Comparison of ENCODE assay signal across 26 cellular contexts in the genomic region with DNA sequence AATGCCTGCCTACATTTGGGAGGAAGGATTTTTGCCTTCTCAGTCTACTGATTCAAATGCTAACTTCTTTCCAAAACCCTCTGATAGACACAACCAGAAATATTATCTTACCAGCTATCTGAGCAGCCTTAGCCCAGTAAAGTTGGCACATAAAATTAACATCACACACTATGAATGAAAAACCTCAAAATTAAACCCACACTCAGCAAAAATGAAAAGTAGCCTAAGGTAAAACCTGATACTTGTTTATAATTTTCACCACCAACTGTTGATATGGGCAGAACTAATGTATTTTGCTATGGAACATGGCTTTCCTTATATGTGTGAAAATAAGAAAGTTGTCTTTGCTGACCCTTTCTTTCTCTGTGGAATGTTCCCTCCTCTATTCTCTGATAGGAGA.
"Had no signal": no experiment of that assay in that cellular context is flagged by ENCODE, and none has a peak within 500 bp of the region (broad histone marks: within the 10 kb centered on the region; RNA-seq: fewer than 3 reads in every experiment).

No MANE protein-coding gene starts in this region.

- H3K27ac ChIP-seq: colonic mucosa, epithelial cell of prostate, esophagus squamous epithelium, gastrocnemius medialis, heart right ventricle, left lung, lower lobe of right lung had no signal

- H3K4me1 Mint-ChIP-seq: endodermal cell, mesothelial cell of epicardium had no signal

- ATAC-seq: effector memory CD8-positive, alpha-beta T cell; esophagus mucosa; gastrocnemius medialis; heart right ventricle; left cardiac atrium; left lung; left ventricle myocardium superior; lower lobe of right lung; mucosa of descending colon had no signal

- H3K36me3 ChIP-seq: colonic mucosa, esophagus squamous epithelium, gastrocnemius medialis, heart right ventricle, left lung, lower lobe of right lung had no signal

- H3K27me3 Mint-ChIP-seq: dendritic cell treated with granulocyte-macrophage colony-stimulating factor and Interleukin-4, amounts not matched to agents 40 ng/mL and 50 ng/mL, for 4 days; effector memory CD8-positive, alpha-beta T cell had no signal

- H3K27me3 ChIP-seq: colonic mucosa, gastrocnemius medialis, left lung had no signal

- FAIRE-seq: endometrium, islet of Langerhans, keratinocyte had no signal

- H3K27ac Mint-ChIP-seq: dendritic cell treated with granulocyte-macrophage colony-stimulating factor and Interleukin-4, amounts not matched to agents 40 ng/mL and 50 ng/mL, for 4 days; effector memory CD8-positive, alpha-beta T cell; endodermal cell; mesothelial cell of epicardium had no signal

- H3K4me3 ChIP-seq: colonic mucosa, esophagus squamous epithelium, gastrocnemius medialis, heart right ventricle, left lung, lower lobe of right lung, mucosa of descending colon had no signal

- H3K36me3 Mint-ChIP-seq: mesothelial cell of epicardium had no signal

- H3K9me3 Mint-ChIP-seq: dendritic cell treated with granulocyte-macrophage colony-stimulating factor and Interleukin-4, amounts not matched to agents 40 ng/mL and 50 ng/mL, for 4 days; endodermal cell; mesothelial cell of epicardium had no signal

- H3K4me3 Mint-ChIP-seq: dendritic cell treated with granulocyte-macrophage colony-stimulating factor and Interleukin-4, amounts not matched to agents 40 ng/mL and 50 ng/mL, for 4 days; effector memory CD8-positive, alpha-beta T cell; endodermal cell; mesothelial cell of epicardium had no signal

- DNase-seq: colonic mucosa; cortex of kidney; effector CD8-positive, alpha-beta T cell; effector memory CD8-positive, alpha-beta T cell; endodermal cell; erythroblast; esophagus squamous epithelium; foreskin fibroblast; foreskin melanocyte; gastrocnemius medialis; glutamatergic neuron; heart right ventricle; hippocampal formation; left cardiac atrium; left lung; left ventricle myocardium superior; lower lobe of right lung; mesenchymal stem cell; mucosa of descending colon had no signal

- H3K4me1 ChIP-seq: colonic mucosa, esophagus squamous epithelium, gastrocnemius medialis, heart right ventricle, left lung, lower lobe of right lung had no signal

- H3K9me3 ChIP-seq: colonic mucosa, esophagus squamous epithelium, gastrocnemius medialis, heart right ventricle, left lung, lower lobe of right lung, mucosa of descending colon had no signal
